In genomic region chr3:128050597-128050996, GRCh38 we compare ENCODE assay signal across 20 cellular contexts. TPM values are rescaled to one million over a fixed set of nuclear protein-coding genes. Genes with fewer than 3 reads are reported as not detected.
DNase-seq lines count a peak whose midpoint lies in the region; ATAC-seq and TF ChIP-seq lines count a peak whose summit lies in the region.
"Had no signal": no experiment of that assay in that cellular context is flagged by ENCODE, and none has a peak within 500 bp of the region (broad histone marks: within the 10 kb centered on the region; RNA-seq: fewer than 3 reads in every experiment).

No MANE protein-coding gene starts in this region.

- H3K27me3 ChIP-seq in right cardiac atrium (ENCODE audit: control insufficient read depth, insufficient read depth) (no peaks in the 10 kb centered on the region), PC-9 (ENCODE audit: insufficient read depth, low read depth) (no peaks in the 10 kb centered on the region), uterus (no peaks in the 10 kb centered on the region)
- H3K27me3 ChIP-seq: sigmoid colon had no signal

- ATAC-seq in right cardiac atrium (no peak), Right ventricle myocardium inferior (no peak)

- DNase-seq in right cardiac atrium (peak in 2 of 3 donors; percentile 68 to 76), Right ventricle myocardium inferior (ENCODE audit: missing footprints) (no peak), PC-9 (no peak), fibroblast of the aortic adventitia (ENCODE audit: low read depth) (peak; percentile 70), uterus (peak; percentile 46 to 60), NK-92 (lab: John Stamatoyannopoulos, UW; ENCODE audit: unreplicated experiment) (no peak), NCI-H146 (lab: John Stamatoyannopoulos, UW) (no peak), epidermal melanocyte (ENCODE audit: insufficient read length, low spot score) (no peak)
- DNase-seq: activated CD4-positive, alpha-beta T cell treated with anti-CD3 and anti-CD28 coated beads, Interleukin-2, amount 50 U/mL, for 4 hours; AML-193; aorta; dermis blood vessel endothelial cell; DMS153; GOT3; NCI-H1048; NCI-H2171; NK-92 treated with Interleukin-12 subunit alpha and Interleukin-12 subunit beta, amount 100 ng/mL, for 24 hours; SIG-M5; sigmoid colon; stimulated activated CD4-positive, alpha-beta T cell treated with anti-CD3 and anti-CD28 coated beads, Interleukin-2, amount 100 ng/mL, for 48 hours had no signal

- H3K9me2 ChIP-seq in PC-9 (ENCODE audit: insufficient read depth), result no peaks in the 10 kb centered on the region

- peaks cover 42% of the 10 kb centered on the region for H3K79me2 ChIP-seq in PC-9 (ENCODE audit: low read depth)

- no peaks in the 10 kb centered on the region; the same call in 1 of the 2 replicates for H3F3A ChIP-seq in PC-9 (ENCODE audit: insufficient read depth, low read depth)

- POLR2A ChIA-PET in PC-9 (lab: Charles Lee; ENCODE audit: unreplicated experiment), result interaction anchor here (0.6 kb wide), 2 partner anchors 411 to 1395 kb away, joined by 4 read pairs; no protein-coding TSS in a partner anchor

- CTCF ChIA-PET in PC-9 (lab: Charles Lee), result no interaction called here

- intact Hi-C loops in right cardiac atrium (cut with DNase I) (no loop called here), Right ventricle myocardium inferior (cut with DNase I) (loop anchor here (5.0 kb wide), 1 partner anchor 133 kb away; the partner anchor contains the start of gene KBTBD12), PC-9 (cut with micrococcal nuclease; ENCODE audit: unreplicated experiment) (loop anchor here (2.0 to 10.0 kb wide), 5 partner anchors 40 to 473 kb away; partner anchors contain the start of gene TPRA1), uterus (cut with DNase I; ENCODE audit: low total_unique reads) (no loop called here)

- TF ChIP-seq CTCF in PC-9 (conservative IDR thresholded peaks at IDR 0.05), result no peak
- no peak for TF ChIP-seq CTCF in fibroblast of the aortic adventitia (IDR thresholded peaks at IDR 0.05; ENCODE audit: insufficient read depth, low read length)
- no peak for TF ChIP-seq CTCF in uterus (IDR thresholded peaks at IDR 0.05)

- H3K4me2 ChIP-seq in PC-9, result peak overlapping the region; percentile 89

- no peak overlapping the region for H3K27ac ChIP-seq in right cardiac atrium (ENCODE audit: low read length)
- H3K27ac ChIP-seq in PC-9, result no peak overlapping the region
- no peak overlapping the region for H3K27ac ChIP-seq in uterus

- no peak overlapping the region for H3K4me3 ChIP-seq in right cardiac atrium (ENCODE audit: low read length)
- no peak overlapping the region for H3K4me3 ChIP-seq in PC-9
- H3K4me3 ChIP-seq in fibroblast of the aortic adventitia (ENCODE audit: low read depth, low read length), result no peak overlapping the region
- H3K4me3 ChIP-seq in uterus, result no peak overlapping the region

- no peak for TF ChIP-seq POLR2A in uterus (IDR thresholded peaks at IDR 0.05)

- peaks cover 5% of the 10 kb centered on the region for H3K4me1 ChIP-seq in right cardiac atrium (ENCODE audit: control insufficient read depth, insufficient read depth, low read length)
- H3K4me1 ChIP-seq in PC-9 (replicated peaks; ENCODE audit: insufficient read depth), result peaks cover 26% of the 10 kb centered on the region
- H3K4me1 ChIP-seq in uterus, result peaks cover 10 to 15% of the 10 kb centered on the region in 2 donors

- no peaks in the 10 kb centered on the region for H3K9me3 ChIP-seq in right cardiac atrium (ENCODE audit: control insufficient read depth, low read length)
- no peaks in the 10 kb centered on the region for H3K9me3 ChIP-seq in PC-9 (ENCODE audit: insufficient read depth, low read depth)
- no peaks in the 10 kb centered on the region for H3K9me3 ChIP-seq in uterus
- H3K9me3 ChIP-seq: sigmoid colon had no signal

- BruUV-seq in PC-9 (replicated peaks; lab: Mats Ljungman, UMichigan), result no TSS peak

- H3K36me3 ChIP-seq in PC-9 (ENCODE audit: low read depth) (peaks cover 29% of the 10 kb centered on the region), uterus (no peaks in the 10 kb centered on the region)

- peaks cover 24% of the 10 kb centered on the region for H4K20me1 ChIP-seq in PC-9 (ENCODE audit: insufficient read depth)

- H2AFZ ChIP-seq in PC-9, result no peak overlapping the region

- 56% methylated on average over 3 of the region's 3 CpGs for WGBS in right cardiac atrium

RNA-seq across cellular contexts. Expression of gene SEC61A1, which starts 1.6 kb away (rescaled TPM):
- total RNA-seq in right cardiac atrium, result 100 to 1,000 TPM in 1 of 4 donors, 10 to 100 TPM in 3; 64.0 to 129 (median 83.9) TPM
- 52.5 TPM for polyA plus RNA-seq in right cardiac atrium
- total RNA-seq in Right ventricle myocardium inferior, result 57.5 TPM
- 110 and 189 TPM in 2 replicates for total RNA-seq in PC-9 (2021)
- total RNA-seq in fibroblast of the aortic adventitia (ENCODE audit: low replicate concordance), result 120 and 406 TPM in 2 replicates
- total RNA-seq in uterus, result 100 to 1,000 TPM in 2 of 4 donors, 10 to 100 TPM in 2; 55.9 to 197 (median 116) TPM

Comparison
In these comparisons a context has a peak if more than half of its experiments do, and no peak if none do; other contexts are left out.
1. DNase-seq: peak in right cardiac atrium (2 of 3), fibroblast of the aortic adventitia (single experiment) and uterus (2 of 2); none in Right ventricle myocardium inferior (single experiment), PC-9 (0 of 2), NK-92 (single experiment), NCI-H146 (single experiment) and epidermal melanocyte (single experiment).
2. intact Hi-C loops: an anchor here in Right ventricle myocardium inferior (5.0 kb wide) and PC-9 (2.0 to 10.0 kb wide); none called in right cardiac atrium and uterus.